Comparison of ENCODE assay signal across 34 cellular contexts in genomic region chr14:40139657-40140056, GRCh38.
"Had no signal": no experiment of that assay in that cellular context is flagged by ENCODE, and none has a peak within 500 bp of the region (broad histone marks: within the 10 kb centered on the region; RNA-seq: fewer than 3 reads in every experiment).

No MANE protein-coding gene starts in this region.

- H3K36me3 ChIP-seq: MG63 had no signal

- H3K4me3 ChIP-seq: MG63 had no signal

- H3K9me3 ChIP-seq: MG63 had no signal

- H3K4me2 ChIP-seq: KMS-11 had no signal

- H3K27me3 ChIP-seq: MG63 had no signal

- H3K9ac ChIP-seq: KMS-11 had no signal

- H3K27ac ChIP-seq: KMS-11 had no signal

- DNase-seq: Karpas-422, Kasumi-1, MG63, MM.1S, MV-4-11, NCI-H1048, NCI-H1092, NCI-H1092 treated with DMSO at 0.1 percent for 48 hours, NCI-H1105, NCI-H1105 treated with DMSO at 0.1 percent for 48 hours, NCI-H1417, NCI-H1417 treated with DMSO at 0.1 percent for 48 hours, NCI-H1436, NCI-H1436 treated with DMSO at 0.1 percent for 48 hours, NCI-H146, NCI-H1694, NCI-H1694 treated with DMSO at 0.1 percent for 48 hours, NCI-H187, NCI-H187 treated with DMSO at 0.1 percent for 48 hours, NCI-H1930, NCI-H2029, NCI-H2029 treated with DMSO at 0.1 percent for 48 hours, NCI-H2081, NCI-H2081 treated with DMSO at 0.1 percent for 48 hours, NCI-H2107, NCI-H2171, NCI-H2171 treated with DMSO at 0.1 percent for 48 hours, NCI-H2227 treated with DMSO at 0.1 percent for 48 hours, NCI-H226, NCI-H345, NCI-H446, NCI-H446 treated with DMSO at 0.1 percent for 48 hours, NCI-H510A had no signal
